Comparison of ENCODE assay signal across 1 cellular context in the genomic region with DNA sequence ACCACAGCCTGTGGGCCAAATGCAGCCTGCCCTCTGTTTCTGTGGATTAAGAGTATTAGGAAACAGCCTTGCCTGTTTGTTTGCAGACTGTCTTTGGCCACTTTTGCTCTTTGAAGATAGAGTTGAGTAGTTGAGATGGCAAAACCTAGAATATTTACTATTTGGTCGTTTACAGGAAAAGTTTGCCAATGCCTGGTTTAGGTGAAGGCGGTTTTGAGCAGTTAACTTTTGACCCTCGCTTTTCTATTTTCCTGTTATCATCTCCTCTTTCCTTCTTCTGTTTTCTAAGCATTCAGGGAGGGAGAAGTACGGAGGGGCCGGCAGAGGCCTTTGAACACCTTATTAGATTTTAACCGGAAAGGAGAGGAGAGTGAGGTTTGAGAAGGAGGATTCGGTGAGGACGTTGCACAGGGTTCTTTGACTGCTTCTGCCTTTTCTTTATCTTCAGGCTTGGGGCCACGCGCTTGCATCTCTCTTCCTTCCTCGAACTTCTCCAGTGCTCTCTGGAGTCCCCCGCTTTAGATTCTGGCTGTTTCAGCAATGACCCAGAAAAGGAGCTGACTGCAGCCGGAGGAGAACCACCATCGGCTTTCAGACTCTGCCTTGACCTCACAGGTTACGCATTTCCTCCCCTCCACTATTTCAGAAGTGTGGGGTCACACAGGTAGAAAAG.
TF ChIP-seq lines count a peak whose summit lies in the region.

No MANE protein-coding gene starts in this region.

TF ChIP-seq in HepG2, 621 proteins besides CTCF, POLR2A, EP300 and RAD21 (continued from another document and continues in another):
- TF ChIP-seq, protein P1, sequence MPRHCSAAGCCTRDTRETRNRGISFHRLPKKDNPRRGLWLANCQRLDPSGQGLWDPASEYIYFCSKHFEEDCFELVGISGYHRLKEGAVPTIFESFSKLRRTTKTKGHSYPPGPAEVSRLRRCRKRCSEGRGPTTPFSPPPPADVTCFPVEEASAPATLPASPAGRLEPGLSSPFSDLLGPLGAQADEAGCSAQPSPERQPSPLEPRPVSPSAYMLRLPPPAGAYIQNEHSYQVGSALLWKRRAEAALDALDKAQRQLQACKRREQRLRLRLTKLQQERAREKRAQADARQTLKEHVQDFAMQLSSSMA (CRISPR knock-in tag; IDR thresholded peaks at IDR 0.05) = 0 out of 2 replicates have a peak, but pooled peaks have one; percentile 22
- TF ChIP-seq NBN (conservative IDR thresholded peaks at IDR 0.05) (no peak), DMAP1 (CRISPR knock-in tag; IDR thresholded peaks at IDR 0.05) (peak; percentile 72; the same call in 1 of the 2 replicates), RFXAP (CRISPR knock-in tag; IDR thresholded peaks at IDR 0.05; ENCODE audit: borderline replicate concordance) (peak; percentile 88), MED1 (CRISPR knock-in tag; IDR thresholded peaks at IDR 0.05) (peak; percentile 99), U2AF1 (optimal IDR thresholded peaks at IDR 0.05; ENCODE audit: low read depth, low read length) (no peak), TBX2 (CRISPR knock-in tag; IDR thresholded peaks at IDR 0.05; ENCODE audit: borderline replicate concordance) (peak; percentile 96), ZFP1 (CRISPR knock-in tag; IDR thresholded peaks at IDR 0.05) (peak; percentile 89; the same call in 1 of the 2 replicates), ZNF772 (CRISPR knock-in tag; IDR thresholded peaks at IDR 0.05) (no peak; the same call in 1 of the 2 replicates), NR2F2 (IDR thresholded peaks at IDR 0.05; ENCODE audit: borderline replicate concordance, low read depth) (peak; percentile 93)
- TF ChIP-seq, protein P2, sequence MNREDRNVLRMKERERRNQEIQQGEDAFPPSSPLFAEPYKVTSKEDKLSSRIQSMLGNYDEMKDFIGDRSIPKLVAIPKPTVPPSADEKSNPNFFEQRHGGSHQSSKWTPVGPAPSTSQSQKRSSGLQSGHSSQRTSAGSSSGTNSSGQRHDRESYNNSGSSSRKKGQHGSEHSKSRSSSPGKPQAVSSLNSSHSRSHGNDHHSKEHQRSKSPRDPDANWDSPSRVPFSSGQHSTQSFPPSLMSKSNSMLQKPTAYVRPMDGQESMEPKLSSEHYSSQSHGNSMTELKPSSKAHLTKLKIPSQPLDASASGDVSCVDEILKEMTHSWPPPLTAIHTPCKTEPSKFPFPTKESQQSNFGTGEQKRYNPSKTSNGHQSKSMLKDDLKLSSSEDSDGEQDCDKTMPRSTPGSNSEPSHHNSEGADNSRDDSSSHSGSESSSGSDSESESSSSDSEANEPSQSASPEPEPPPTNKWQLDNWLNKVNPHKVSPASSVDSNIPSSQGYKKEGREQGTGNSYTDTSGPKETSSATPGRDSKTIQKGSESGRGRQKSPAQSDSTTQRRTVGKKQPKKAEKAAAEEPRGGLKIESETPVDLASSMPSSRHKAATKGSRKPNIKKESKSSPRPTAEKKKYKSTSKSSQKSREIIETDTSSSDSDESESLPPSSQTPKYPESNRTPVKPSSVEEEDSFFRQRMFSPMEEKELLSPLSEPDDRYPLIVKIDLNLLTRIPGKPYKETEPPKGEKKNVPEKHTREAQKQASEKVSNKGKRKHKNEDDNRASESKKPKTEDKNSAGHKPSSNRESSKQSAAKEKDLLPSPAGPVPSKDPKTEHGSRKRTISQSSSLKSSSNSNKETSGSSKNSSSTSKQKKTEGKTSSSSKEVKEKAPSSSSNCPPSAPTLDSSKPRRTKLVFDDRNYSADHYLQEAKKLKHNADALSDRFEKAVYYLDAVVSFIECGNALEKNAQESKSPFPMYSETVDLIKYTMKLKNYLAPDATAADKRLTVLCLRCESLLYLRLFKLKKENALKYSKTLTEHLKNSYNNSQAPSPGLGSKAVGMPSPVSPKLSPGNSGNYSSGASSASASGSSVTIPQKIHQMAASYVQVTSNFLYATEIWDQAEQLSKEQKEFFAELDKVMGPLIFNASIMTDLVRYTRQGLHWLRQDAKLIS (CRISPR knock-in tag; IDR thresholded peaks at IDR 0.05) = peak; percentile 70; the same call in 1 of the 2 replicates
- TF ChIP-seq, protein P3, sequence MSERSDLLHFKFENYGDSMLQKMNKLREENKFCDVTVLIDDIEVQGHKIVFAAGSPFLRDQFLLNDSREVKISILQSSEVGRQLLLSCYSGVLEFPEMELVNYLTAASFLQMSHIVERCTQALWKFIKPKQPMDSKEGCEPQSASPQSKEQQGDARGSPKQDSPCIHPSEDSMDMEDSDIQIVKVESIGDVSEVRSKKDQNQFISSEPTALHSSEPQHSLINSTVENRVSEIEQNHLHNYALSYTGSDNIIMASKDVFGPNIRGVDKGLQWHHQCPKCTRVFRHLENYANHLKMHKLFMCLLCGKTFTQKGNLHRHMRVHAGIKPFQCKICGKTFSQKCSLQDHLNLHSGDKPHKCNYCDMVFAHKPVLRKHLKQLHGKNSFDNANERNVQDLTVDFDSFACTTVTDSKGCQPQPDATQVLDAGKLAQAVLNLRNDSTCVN (CRISPR knock-in tag; IDR thresholded peaks at IDR 0.05; ENCODE audit: borderline replicate concordance) = 0 out of 2 replicates have a peak, but pooled peaks have one; percentile 43
- TF ChIP-seq, protein P4, sequence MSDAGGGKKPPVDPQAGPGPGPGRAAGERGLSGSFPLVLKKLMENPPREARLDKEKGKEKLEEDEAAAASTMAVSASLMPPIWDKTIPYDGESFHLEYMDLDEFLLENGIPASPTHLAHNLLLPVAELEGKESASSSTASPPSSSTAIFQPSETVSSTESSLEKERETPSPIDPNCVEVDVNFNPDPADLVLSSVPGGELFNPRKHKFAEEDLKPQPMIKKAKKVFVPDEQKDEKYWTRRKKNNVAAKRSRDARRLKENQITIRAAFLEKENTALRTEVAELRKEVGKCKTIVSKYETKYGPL (CRISPR knock-in tag; IDR thresholded peaks at IDR 0.05) = peak; percentile 59
- TF ChIP-seq, protein P5, sequence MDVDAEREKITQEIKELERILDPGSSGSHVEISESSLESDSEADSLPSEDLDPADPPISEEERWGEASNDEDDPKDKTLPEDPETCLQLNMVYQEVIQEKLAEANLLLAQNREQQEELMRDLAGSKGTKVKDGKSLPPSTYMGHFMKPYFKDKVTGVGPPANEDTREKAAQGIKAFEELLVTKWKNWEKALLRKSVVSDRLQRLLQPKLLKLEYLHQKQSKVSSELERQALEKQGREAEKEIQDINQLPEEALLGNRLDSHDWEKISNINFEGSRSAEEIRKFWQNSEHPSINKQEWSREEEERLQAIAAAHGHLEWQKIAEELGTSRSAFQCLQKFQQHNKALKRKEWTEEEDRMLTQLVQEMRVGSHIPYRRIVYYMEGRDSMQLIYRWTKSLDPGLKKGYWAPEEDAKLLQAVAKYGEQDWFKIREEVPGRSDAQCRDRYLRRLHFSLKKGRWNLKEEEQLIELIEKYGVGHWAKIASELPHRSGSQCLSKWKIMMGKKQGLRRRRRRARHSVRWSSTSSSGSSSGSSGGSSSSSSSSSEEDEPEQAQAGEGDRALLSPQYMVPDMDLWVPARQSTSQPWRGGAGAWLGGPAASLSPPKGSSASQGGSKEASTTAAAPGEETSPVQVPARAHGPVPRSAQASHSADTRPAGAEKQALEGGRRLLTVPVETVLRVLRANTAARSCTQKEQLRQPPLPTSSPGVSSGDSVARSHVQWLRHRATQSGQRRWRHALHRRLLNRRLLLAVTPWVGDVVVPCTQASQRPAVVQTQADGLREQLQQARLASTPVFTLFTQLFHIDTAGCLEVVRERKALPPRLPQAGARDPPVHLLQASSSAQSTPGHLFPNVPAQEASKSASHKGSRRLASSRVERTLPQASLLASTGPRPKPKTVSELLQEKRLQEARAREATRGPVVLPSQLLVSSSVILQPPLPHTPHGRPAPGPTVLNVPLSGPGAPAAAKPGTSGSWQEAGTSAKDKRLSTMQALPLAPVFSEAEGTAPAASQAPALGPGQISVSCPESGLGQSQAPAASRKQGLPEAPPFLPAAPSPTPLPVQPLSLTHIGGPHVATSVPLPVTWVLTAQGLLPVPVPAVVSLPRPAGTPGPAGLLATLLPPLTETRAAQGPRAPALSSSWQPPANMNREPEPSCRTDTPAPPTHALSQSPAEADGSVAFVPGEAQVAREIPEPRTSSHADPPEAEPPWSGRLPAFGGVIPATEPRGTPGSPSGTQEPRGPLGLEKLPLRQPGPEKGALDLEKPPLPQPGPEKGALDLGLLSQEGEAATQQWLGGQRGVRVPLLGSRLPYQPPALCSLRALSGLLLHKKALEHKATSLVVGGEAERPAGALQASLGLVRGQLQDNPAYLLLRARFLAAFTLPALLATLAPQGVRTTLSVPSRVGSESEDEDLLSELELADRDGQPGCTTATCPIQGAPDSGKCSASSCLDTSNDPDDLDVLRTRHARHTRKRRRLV (CRISPR knock-in tag; IDR thresholded peaks at IDR 0.05) = 0 out of 2 replicates have a peak, but pooled peaks have one; percentile 18
- TF ChIP-seq, protein P6, sequence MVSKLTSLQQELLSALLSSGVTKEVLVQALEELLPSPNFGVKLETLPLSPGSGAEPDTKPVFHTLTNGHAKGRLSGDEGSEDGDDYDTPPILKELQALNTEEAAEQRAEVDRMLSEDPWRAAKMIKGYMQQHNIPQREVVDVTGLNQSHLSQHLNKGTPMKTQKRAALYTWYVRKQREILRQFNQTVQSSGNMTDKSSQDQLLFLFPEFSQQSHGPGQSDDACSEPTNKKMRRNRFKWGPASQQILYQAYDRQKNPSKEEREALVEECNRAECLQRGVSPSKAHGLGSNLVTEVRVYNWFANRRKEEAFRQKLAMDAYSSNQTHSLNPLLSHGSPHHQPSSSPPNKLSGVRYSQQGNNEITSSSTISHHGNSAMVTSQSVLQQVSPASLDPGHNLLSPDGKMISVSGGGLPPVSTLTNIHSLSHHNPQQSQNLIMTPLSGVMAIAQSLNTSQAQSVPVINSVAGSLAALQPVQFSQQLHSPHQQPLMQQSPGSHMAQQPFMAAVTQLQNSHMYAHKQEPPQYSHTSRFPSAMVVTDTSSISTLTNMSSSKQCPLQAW (CRISPR knock-in tag; IDR thresholded peaks at IDR 0.05) = peak; percentile 71; the same call in 1 of the 2 replicates
- TF ChIP-seq, protein P7, sequence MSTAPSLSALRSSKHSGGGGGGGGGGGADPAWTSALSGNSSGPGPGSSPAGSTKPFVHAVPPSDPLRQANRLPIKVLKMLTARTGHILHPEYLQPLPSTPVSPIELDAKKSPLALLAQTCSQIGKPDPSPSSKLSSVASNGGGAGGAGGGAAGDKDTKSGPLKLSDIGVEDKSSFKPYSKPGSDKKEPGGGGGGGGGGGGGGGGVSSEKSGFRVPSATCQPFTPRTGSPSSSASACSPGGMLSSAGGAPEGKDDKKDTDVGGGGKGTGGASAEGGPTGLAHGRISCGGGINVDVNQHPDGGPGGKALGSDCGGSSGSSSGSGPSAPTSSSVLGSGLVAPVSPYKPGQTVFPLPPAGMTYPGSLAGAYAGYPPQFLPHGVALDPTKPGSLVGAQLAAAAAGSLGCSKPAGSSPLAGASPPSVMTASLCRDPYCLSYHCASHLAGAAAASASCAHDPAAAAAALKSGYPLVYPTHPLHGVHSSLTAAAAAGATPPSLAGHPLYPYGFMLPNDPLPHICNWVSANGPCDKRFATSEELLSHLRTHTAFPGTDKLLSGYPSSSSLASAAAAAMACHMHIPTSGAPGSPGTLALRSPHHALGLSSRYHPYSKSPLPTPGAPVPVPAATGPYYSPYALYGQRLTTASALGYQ (CRISPR knock-in tag; IDR thresholded peaks at IDR 0.05) = peak; percentile 94
- TF ChIP-seq, protein P8, sequence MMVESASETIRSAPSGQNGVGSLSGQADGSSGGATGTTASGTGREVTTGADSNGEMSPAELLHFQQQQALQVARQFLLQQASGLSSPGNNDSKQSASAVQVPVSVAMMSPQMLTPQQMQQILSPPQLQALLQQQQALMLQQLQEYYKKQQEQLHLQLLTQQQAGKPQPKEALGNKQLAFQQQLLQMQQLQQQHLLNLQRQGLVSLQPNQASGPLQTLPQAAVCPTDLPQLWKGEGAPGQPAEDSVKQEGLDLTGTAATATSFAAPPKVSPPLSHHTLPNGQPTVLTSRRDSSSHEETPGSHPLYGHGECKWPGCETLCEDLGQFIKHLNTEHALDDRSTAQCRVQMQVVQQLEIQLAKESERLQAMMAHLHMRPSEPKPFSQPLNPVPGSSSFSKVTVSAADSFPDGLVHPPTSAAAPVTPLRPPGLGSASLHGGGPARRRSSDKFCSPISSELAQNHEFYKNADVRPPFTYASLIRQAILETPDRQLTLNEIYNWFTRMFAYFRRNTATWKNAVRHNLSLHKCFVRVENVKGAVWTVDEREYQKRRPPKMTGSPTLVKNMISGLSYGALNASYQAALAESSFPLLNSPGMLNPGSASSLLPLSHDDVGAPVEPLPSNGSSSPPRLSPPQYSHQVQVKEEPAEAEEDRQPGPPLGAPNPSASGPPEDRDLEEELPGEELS (CRISPR knock-in tag; IDR thresholded peaks at IDR 0.05) = peak; percentile 100
- TF ChIP-seq, protein P9, sequence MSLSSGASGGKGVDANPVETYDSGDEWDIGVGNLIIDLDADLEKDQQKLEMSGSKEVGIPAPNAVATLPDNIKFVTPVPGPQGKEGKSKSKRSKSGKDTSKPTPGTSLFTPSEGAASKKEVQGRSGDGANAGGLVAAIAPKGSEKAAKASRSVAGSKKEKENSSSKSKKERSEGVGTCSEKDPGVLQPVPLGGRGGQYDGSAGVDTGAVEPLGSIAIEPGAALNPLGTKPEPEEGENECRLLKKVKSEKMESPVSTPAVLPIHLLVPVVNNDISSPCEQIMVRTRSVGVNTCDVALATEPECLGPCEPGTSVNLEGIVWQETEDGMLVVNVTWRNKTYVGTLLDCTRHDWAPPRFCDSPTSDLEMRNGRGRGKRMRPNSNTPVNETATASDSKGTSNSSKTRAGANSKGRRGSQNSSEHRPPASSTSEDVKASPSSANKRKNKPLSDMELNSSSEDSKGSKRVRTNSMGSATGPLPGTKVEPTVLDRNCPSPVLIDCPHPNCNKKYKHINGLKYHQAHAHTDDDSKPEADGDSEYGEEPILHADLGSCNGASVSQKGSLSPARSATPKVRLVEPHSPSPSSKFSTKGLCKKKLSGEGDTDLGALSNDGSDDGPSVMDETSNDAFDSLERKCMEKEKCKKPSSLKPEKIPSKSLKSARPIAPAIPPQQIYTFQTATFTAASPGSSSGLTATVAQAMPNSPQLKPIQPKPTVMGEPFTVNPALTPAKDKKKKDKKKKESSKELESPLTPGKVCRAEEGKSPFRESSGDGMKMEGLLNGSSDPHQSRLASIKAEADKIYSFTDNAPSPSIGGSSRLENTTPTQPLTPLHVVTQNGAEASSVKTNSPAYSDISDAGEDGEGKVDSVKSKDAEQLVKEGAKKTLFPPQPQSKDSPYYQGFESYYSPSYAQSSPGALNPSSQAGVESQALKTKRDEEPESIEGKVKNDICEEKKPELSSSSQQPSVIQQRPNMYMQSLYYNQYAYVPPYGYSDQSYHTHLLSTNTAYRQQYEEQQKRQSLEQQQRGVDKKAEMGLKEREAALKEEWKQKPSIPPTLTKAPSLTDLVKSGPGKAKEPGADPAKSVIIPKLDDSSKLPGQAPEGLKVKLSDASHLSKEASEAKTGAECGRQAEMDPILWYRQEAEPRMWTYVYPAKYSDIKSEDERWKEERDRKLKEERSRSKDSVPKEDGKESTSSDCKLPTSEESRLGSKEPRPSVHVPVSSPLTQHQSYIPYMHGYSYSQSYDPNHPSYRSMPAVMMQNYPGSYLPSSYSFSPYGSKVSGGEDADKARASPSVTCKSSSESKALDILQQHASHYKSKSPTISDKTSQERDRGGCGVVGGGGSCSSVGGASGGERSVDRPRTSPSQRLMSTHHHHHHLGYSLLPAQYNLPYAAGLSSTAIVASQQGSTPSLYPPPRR (CRISPR knock-in tag; IDR thresholded peaks at IDR 0.05; ENCODE audit: borderline replicate concordance) = peak; percentile 91
- TF ChIP-seq, protein P10, sequence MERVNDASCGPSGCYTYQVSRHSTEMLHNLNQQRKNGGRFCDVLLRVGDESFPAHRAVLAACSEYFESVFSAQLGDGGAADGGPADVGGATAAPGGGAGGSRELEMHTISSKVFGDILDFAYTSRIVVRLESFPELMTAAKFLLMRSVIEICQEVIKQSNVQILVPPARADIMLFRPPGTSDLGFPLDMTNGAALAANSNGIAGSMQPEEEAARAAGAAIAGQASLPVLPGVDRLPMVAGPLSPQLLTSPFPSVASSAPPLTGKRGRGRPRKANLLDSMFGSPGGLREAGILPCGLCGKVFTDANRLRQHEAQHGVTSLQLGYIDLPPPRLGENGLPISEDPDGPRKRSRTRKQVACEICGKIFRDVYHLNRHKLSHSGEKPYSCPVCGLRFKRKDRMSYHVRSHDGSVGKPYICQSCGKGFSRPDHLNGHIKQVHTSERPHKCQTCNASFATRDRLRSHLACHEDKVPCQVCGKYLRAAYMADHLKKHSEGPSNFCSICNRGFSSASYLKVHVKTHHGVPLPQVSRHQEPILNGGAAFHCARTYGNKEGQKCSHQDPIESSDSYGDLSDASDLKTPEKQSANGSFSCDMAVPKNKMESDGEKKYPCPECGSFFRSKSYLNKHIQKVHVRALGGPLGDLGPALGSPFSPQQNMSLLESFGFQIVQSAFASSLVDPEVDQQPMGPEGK (CRISPR knock-in tag; IDR thresholded peaks at IDR 0.05) = peak; percentile 78
